10 cellular contexts compared by ENCODE assay signal in genomic region chr6:33746036-33746600, GRCh38. TPM values are rescaled to one million over a fixed set of nuclear protein-coding genes. Genes with fewer than 3 reads are reported as not detected.
A peak's percentile ranks its signal among the peaks of the same experiment; 100 is the strongest.
DNase-seq lines count a peak whose midpoint lies in the region; ATAC-seq and TF ChIP-seq lines count a peak whose summit lies in the region.
"Had no signal": no experiment of that assay in that cellular context is flagged by ENCODE, and none has a peak within 500 bp of the region (broad histone marks: within the 10 kb centered on the region; RNA-seq: fewer than 3 reads in every experiment).

No MANE protein-coding gene starts in this region.

- no peak overlapping the region for H3K56ac ChIP-seq in IMR-90 (ENCODE audit: extremely low read depth, insufficient read depth, low read length)

- no peak for TF ChIP-seq RAD21 in IMR-90 (IDR thresholded peaks at IDR 0.05; ENCODE audit: low read length)

- peak in 1 of 2 donors; percentile 62 for TF ChIP-seq EP300 in tibial nerve (IDR thresholded peaks at IDR 0.05)

- H2AK5ac ChIP-seq in IMR-90 (ENCODE audit: low read depth, low read length) = peak overlapping the region; percentile 88

- CTCF ChIA-PET in IMR-90 (lab: Yijun Ruan, JAX) = interaction anchor here (0.7 to 5.0 kb wide), 5 partner anchors 15 to 409 kb away, joined by 3 to 29 read pairs (median 10); no protein-coding TSS in a partner anchor

- intact Hi-C loops in IMR-90 (cut with micrococcal nuclease) = no loop called here

- peak overlapping the region; percentile 65 for H2BK5ac ChIP-seq in IMR-90 (ENCODE audit: low read depth, low read length, poor library complexity, severe bottlenecking)

- in situ Hi-C loops in IMR-90 (cut with MboI; ENCODE audit: low sequenced_read_pairs) = no loop called here

- DNase-seq in IMR-90 (peak; percentile 61), left kidney (ENCODE audit: low read depth, low spot score) (peak; percentile 63), tibial nerve (ENCODE audit: low spot score in 2 of 2) (peak in 1 of 2 donors; percentile 11), SIG-M5 (lab: John Stamatoyannopoulos, UW) (no peak), SKM-1 (lab: John Stamatoyannopoulos, UW; ENCODE audit: unreplicated experiment) (no peak)
- DNase-seq: activated effector memory CD4-positive, alpha-beta T cell treated with anti-CD3 and anti-CD28 coated beads, Interleukin-2, amount 50 U/mL, for 16 hours; NCI-H2081 treated with DMSO at 0.1 percent for 48 hours had no signal

- H3K4me3 ChIP-seq in IMR-90 (ENCODE audit: insufficient read depth, low read depth, low read length) (no peak overlapping the region), tibial nerve (peak overlapping the region in 3 of 4 donors; percentile 12 to 37 (median 33))

- H3K18ac ChIP-seq in IMR-90 (ENCODE audit: low read depth, low read length) = peak overlapping the region; percentile 76

- peak overlapping the region; percentile 94 for H3K14ac ChIP-seq in IMR-90 (replicated peaks; ENCODE audit: low read depth, low read length)

- H4K91ac ChIP-seq in IMR-90 (ENCODE audit: insufficient read depth, low read depth, low read length) = peak overlapping the region; percentile 91

- H3K9me1 ChIP-seq in IMR-90 (ENCODE audit: insufficient read depth, low read length) = peaks cover 10% of the 10 kb centered on the region

- ATAC-seq in IMR-90 (ENCODE audit: low read depth) (peak; percentile 74), GM21360 (IDR thresholded peaks at IDR 0.05; ENCODE audit: unreplicated experiment) (no peak), GM19328 (IDR thresholded peaks at IDR 0.05; ENCODE audit: unreplicated experiment) (no peak)

- peaks cover 3% of the 10 kb centered on the region; the same call in 1 of the 2 replicates for H4K20me1 ChIP-seq in IMR-90 (ENCODE audit: insufficient read depth, low read length)

- H3K27ac ChIP-seq in IMR-90 (ENCODE audit: insufficient read depth, low read length) = peak overlapping the region; percentile 30
- H3K27ac ChIP-seq in cingulate gyrus (ENCODE audit: low read depth, low read length) = peak overlapping the region; percentile 95
- H3K27ac ChIP-seq in tibial nerve = peak overlapping the region; percentile 22 to 79 (median 64)

- H3K4me1 ChIP-seq in IMR-90 (ENCODE audit: control insufficient read depth, insufficient read depth, low read length) (peaks cover 29% of the 10 kb centered on the region), tibial nerve (peaks cover 0 to 35% (median 5%) of the 10 kb centered on the region in 4 donors)

- TF ChIP-seq CTCF in IMR-90 (conservative IDR thresholded peaks at IDR 0.05; ENCODE audit: low read depth, low read length) (0 out of 2 replicates have a peak, but pooled peaks have one; percentile 16), tibial nerve (IDR thresholded peaks at IDR 0.05) (no peak)

- peak overlapping the region; percentile 92 for H3K4ac ChIP-seq in IMR-90 (ENCODE audit: low read depth, low read length)

- H3K9me3 ChIP-seq in IMR-90 (ENCODE audit: control insufficient read depth, insufficient read depth, low read length) = no peaks in the 10 kb centered on the region
- no peaks in the 10 kb centered on the region for H3K9me3 ChIP-seq in tibial nerve

- H3K9ac ChIP-seq in IMR-90 (ENCODE audit: low read depth, low read length) = no peak overlapping the region; the same call in none of the 2 replicates

- peak overlapping the region; percentile 92 for H2AK9ac ChIP-seq in IMR-90 (replicated peaks; ENCODE audit: low read depth, low read length, poor library complexity)

- peak overlapping the region; percentile 77 to 96; a peak in 3 of 4 replicates for H4K8ac ChIP-seq in IMR-90 (ENCODE audit: low read depth in 2 of 2, low read length in 2 of 2)

- dilution Hi-C loops in IMR-90 (cut with HindIII; ENCODE audit: low sequenced_read_pairs, unreplicated experiment) = no loop called here

- H3K4me2 ChIP-seq in IMR-90 (ENCODE audit: low read depth, low read length) = peak overlapping the region; percentile 50

- H2BK20ac ChIP-seq in IMR-90 (ENCODE audit: low read depth, low read length) = peak overlapping the region; percentile 87

- H2BK15ac ChIP-seq in IMR-90 (ENCODE audit: low read depth, low read length) = peak overlapping the region; percentile 95; the same call in 2 of the 3 replicates

- H3K36me3 ChIP-seq in IMR-90 (ENCODE audit: control insufficient read depth, insufficient read depth, low read length) (no peaks in the 10 kb centered on the region), tibial nerve (no peaks in the 10 kb centered on the region)

- H3K27me3 ChIP-seq in IMR-90 (ENCODE audit: control insufficient read depth, insufficient read depth, low read length) (peaks cover 6% of the 10 kb centered on the region; the same call in 1 of the 2 replicates), tibial nerve (no peaks in the 10 kb centered on the region)

- no TSS peak for BruUV-seq in IMR-90 (replicated peaks; lab: Mats Ljungman, UMichigan)

- TF ChIP-seq POLR2A in IMR-90 (IDR thresholded peaks at IDR 0.05; ENCODE audit: low read depth, low read length) = no peak
- no peak for TF ChIP-seq POLR2A in tibial nerve (IDR thresholded peaks at IDR 0.05)

- peak overlapping the region; percentile 46 for H4K5ac ChIP-seq in IMR-90 (ENCODE audit: low read depth, low read length)

- peak overlapping the region; percentile 96 for H2BK120ac ChIP-seq in IMR-90 (ENCODE audit: low read depth, low read length)

- POLR2A ChIA-PET in IMR-90 (lab: Charles Lee; ENCODE audit: unreplicated experiment) = no interaction called here

- peak overlapping the region; percentile 74 for H3K23ac ChIP-seq in IMR-90 (ENCODE audit: low read depth, low read length)

- peak overlapping the region; percentile 86 for H2AFZ ChIP-seq in IMR-90 (replicated peaks; ENCODE audit: low read length, poor library complexity)

- no peaks in the 10 kb centered on the region; a peak in 1 of 4 replicates for H3K79me1 ChIP-seq in IMR-90 (ENCODE audit: low read depth in 1 of 2, low read length in 2 of 2)

- 14% methylated on average over 5 of the region's 14 CpGs; no CpG with 5 or more reads in 1 of the 2 experiments for WGBS in IMR-90 (ENCODE audit: extremely low coverage in 2 of 2, insufficient read length in 1 of 2), 2 experiments
- WGBS in tibial nerve, 2 donors = 17 to 24% methylated on average over 6 to 14 of the region's 14 CpGs

TF ChIP-seq in IMR-90, 13 proteins besides CTCF, POLR2A, EP300 and RAD21:
- TF ChIP-seq CEBPB (IDR thresholded peaks at IDR 0.05; ENCODE audit: low read depth, low read length) (no peak), MAZ (IDR thresholded peaks at IDR 0.05; ENCODE audit: borderline replicate concordance, low read depth, low read length) (peak; percentile 88; the same call in 1 of the 2 replicates), MAFK (IDR thresholded peaks at IDR 0.05; ENCODE audit: low read depth, low read length) (no peak), SMC3 (IDR thresholded peaks at IDR 0.05; ENCODE audit: low read depth, low read length) (no peak), CHD1 (IDR thresholded peaks at IDR 0.05; ENCODE audit: low read depth, low read length) (no peak), USF2 (IDR thresholded peaks at IDR 0.05; ENCODE audit: low read depth, low read length) (no peak), BHLHE40 (IDR thresholded peaks at IDR 0.05; ENCODE audit: low read depth, low read length) (no peak), ELK1 (IDR thresholded peaks at IDR 0.05; ENCODE audit: borderline replicate concordance, low read depth, low read length) (no peak), MXI1 (IDR thresholded peaks at IDR 0.05; ENCODE audit: borderline replicate concordance, low read depth, low read length) (no peak), RCOR1 (IDR thresholded peaks at IDR 0.05; ENCODE audit: insufficient replicate concordance, low read length) (no peak), RFX5 (IDR thresholded peaks at IDR 0.05; ENCODE audit: low read depth, low read length) (no peak), FOS (IDR thresholded peaks at IDR 0.05; ENCODE audit: low read depth, low read length) (no peak), NFE2L2 (IDR thresholded peaks at IDR 0.05; ENCODE audit: low read depth, low read length) (peak; percentile 21; the same call in 1 of the 2 replicates)

RNA-seq across cellular contexts. Expression of gene IP6K3, which starts 0.6 kb away (rescaled TPM):
- total RNA-seq in IMR-90 (2012; rRNA removed) = 0.18 and 0.28 TPM in 2 replicates
- polyA plus RNA-seq in IMR-90 (2012; rRNA removed) = 0.51 and 0.52 TPM in 2 replicates
- polyA plus RNA-seq in IMR-90 (2012; cell fraction: cytosol; rRNA removed) = 0.22 and 0.62 TPM in 2 replicates
- polyA plus RNA-seq in IMR-90 (2012; cell fraction: nucleus; rRNA removed; ENCODE audit: low replicate concordance) = 0.39 and 0.49 TPM in 2 replicates
- 1 to 10 TPM in 3 of 4 donors, under 1 TPM in 1; 0.39 to 3.0 (median 1.7) TPM for total RNA-seq in tibial nerve

RNA-seq across cellular contexts. Expression of gene UQCC2, which starts 34.6 kb away (rescaled TPM):
- total RNA-seq in IMR-90 (2012; rRNA removed) (13.8 and 23.1 TPM in 2 replicates), tibial nerve (10 to 100 TPM; 14.5 to 29.7 (median 23.4) TPM)
- polyA plus RNA-seq in IMR-90 (2012; rRNA removed) = 34.5 and 44.5 TPM in 2 replicates
- polyA plus RNA-seq in IMR-90 (2012; cell fraction: cytosol; rRNA removed) = 28.0 and 38.5 TPM in 2 replicates
- polyA plus RNA-seq in IMR-90 (2012; cell fraction: nucleus; rRNA removed; ENCODE audit: low replicate concordance) = 18.4 and 25.0 TPM in 2 replicates

RNA-seq across cellular contexts. Expression of gene LEMD2, which starts 42.8 kb away (rescaled TPM):
- 24.4 and 26.5 TPM in 2 replicates for total RNA-seq in IMR-90 (2012; rRNA removed)
- 37.8 and 43.6 TPM in 2 replicates for polyA plus RNA-seq in IMR-90 (2012; rRNA removed)
- 30.9 and 55.6 TPM in 2 replicates for polyA plus RNA-seq in IMR-90 (2012; cell fraction: cytosol; rRNA removed)
- 98.1 and 109 TPM in 2 replicates for polyA plus RNA-seq in IMR-90 (2012; cell fraction: nucleus; rRNA removed; ENCODE audit: low replicate concordance)
- 10 to 100 TPM; 55.7 to 97.8 (median 70.1) TPM for total RNA-seq in tibial nerve

RNA-seq across cellular contexts. Expression of gene MLN, which starts 57.7 kb away (rescaled TPM):
- not detected in 2 replicates for total RNA-seq in IMR-90 (2012; rRNA removed)
- not detected in 2 replicates for polyA plus RNA-seq in IMR-90 (2012; rRNA removed)
- polyA plus RNA-seq in IMR-90 (2012; cell fraction: cytosol; rRNA removed) = not detected in 2 replicates
- not detected in 2 replicates for polyA plus RNA-seq in IMR-90 (2012; cell fraction: nucleus; rRNA removed; ENCODE audit: low replicate concordance)
- total RNA-seq in tibial nerve = not detected

Comparison
In these comparisons a context has a peak if more than half of its experiments do, and no peak if none do; other contexts are left out.
1. DNase-seq: peak in IMR-90 (single experiment) and left kidney (single experiment); none in SIG-M5 (single experiment) and SKM-1 (single experiment).
2. H3K27ac ChIP-seq: peak in every context shown above with its lines; median percentile 95 in cingulate gyrus; 64 in tibial nerve; 30 in IMR-90.